9 cellular contexts compared by ENCODE assay signal in genomic region chr19:34985249-34986022, GRCh38. TPM values are rescaled to one million over a fixed set of nuclear protein-coding genes. Genes with fewer than 3 reads are reported as not detected.
DNase-seq lines count a peak whose midpoint lies in the region; ATAC-seq and TF ChIP-seq lines count a peak whose summit lies in the region.
"Had no signal": no experiment of that assay in that cellular context is flagged by ENCODE, and none has a peak within 500 bp of the region (broad histone marks: within the 10 kb centered on the region; RNA-seq: fewer than 3 reads in every experiment).

No MANE protein-coding gene starts in this region.

- 50% methylated on average over 7 of the region's 7 CpGs for WGBS in hepatocyte (ENCODE audit: low lambda C conversion rate, missing lambda C conversion rate)

- H2AFZ ChIP-seq in OCI-LY3 (ENCODE audit: low read depth, low read length) (peak overlapping the region; percentile 55; the same call in 1 of the 2 replicates), hepatocyte (no peak overlapping the region)

- H3K9me3 Mint-ChIP-seq in CD4-positive, CD25-positive, alpha-beta regulatory T cell: peaks cover 0 to 1% (median 0%) of the 10 kb centered on the region in 7 donors
- H3K9me3 Mint-ChIP-seq in endothelial cell (ENCODE audit: unreplicated experiment) (peaks cover 4% of the 10 kb centered on the region), neural crest cell (peaks cover 3% of the 10 kb centered on the region)

- no peaks in the 10 kb centered on the region for H3K36me3 Mint-ChIP-seq in CD4-positive, CD25-positive, alpha-beta regulatory T cell
- H3K36me3 Mint-ChIP-seq in endothelial cell (ENCODE audit: low read depth, unreplicated experiment) (peaks cover 10% of the 10 kb centered on the region), neural crest cell (ENCODE audit: low read depth) (no peaks in the 10 kb centered on the region)

- H3K79me2 ChIP-seq in OCI-LY3 (ENCODE audit: low read length) (no peaks in the 10 kb centered on the region), hepatocyte (no peaks in the 10 kb centered on the region)

- H3K36me3 ChIP-seq in CD4-positive, CD25-positive, alpha-beta regulatory T cell (ENCODE audit: control insufficient read depth, insufficient read depth, low read length): no peaks in the 10 kb centered on the region
- no peaks in the 10 kb centered on the region for H3K36me3 ChIP-seq in OCI-LY3 (replicated peaks; ENCODE audit: low read depth, low read length)
- no peaks in the 10 kb centered on the region for H3K36me3 ChIP-seq in hepatocyte (replicated peaks; ENCODE audit: insufficient read depth, low read depth)

- H3K4me3 ChIP-seq in CD4-positive, CD25-positive, alpha-beta regulatory T cell (ENCODE audit: low read depth, low read length): peak overlapping the region; percentile 35
- H3K4me3 ChIP-seq in OCI-LY3 (ENCODE audit: low read length): no peak overlapping the region
- H3K4me3 ChIP-seq in hepatocyte: no peak overlapping the region

- peak in 1 of 3 donors; percentile 55 for DNase-seq in CD4-positive, CD25-positive, alpha-beta regulatory T cell
- peak; percentile 58 for DNase-seq in endothelial cell (ENCODE audit: low spot score)
- DNase-seq in neural crest cell (ENCODE audit: low read depth, low spot score): no peak
- DNase-seq in hepatocyte (ENCODE audit: low spot score): no peak
- DNase-seq in hippocampal formation (lab: John Stamatoyannopoulos, UW): no peak

- peak overlapping the region; percentile 33 to 64 (median 39) for H3K27ac Mint-ChIP-seq in CD4-positive, CD25-positive, alpha-beta regulatory T cell
- H3K27ac Mint-ChIP-seq in endothelial cell (ENCODE audit: unreplicated experiment) (peak overlapping the region; percentile 98), neural crest cell (ENCODE audit: unreplicated experiment) (peak overlapping the region; percentile 78)

- ATAC-seq in CD4-positive, CD25-positive, alpha-beta regulatory T cell (ENCODE audit: low read depth in 2 of 2): peak; percentile 61 to 62
- ATAC-seq in HG03175 (IDR thresholded peaks at IDR 0.05; ENCODE audit: unreplicated experiment): no peak
- ATAC-seq in GM21367 (IDR thresholded peaks at IDR 0.05; ENCODE audit: unreplicated experiment): no peak

- peaks cover 10% of the 10 kb centered on the region for H3K4me1 ChIP-seq in CD4-positive, CD25-positive, alpha-beta regulatory T cell (ENCODE audit: control insufficient read depth, insufficient read depth, low read length, poor library complexity, severe bottlenecking)
- peaks cover 31% of the 10 kb centered on the region for H3K4me1 ChIP-seq in OCI-LY3 (ENCODE audit: low read length)
- H3K4me1 ChIP-seq in hepatocyte (ENCODE audit: insufficient read depth): no peaks in the 10 kb centered on the region

- H3K4me2 ChIP-seq in OCI-LY3 (ENCODE audit: low read length) (no peak overlapping the region), hepatocyte (no peak overlapping the region)

- no peaks in the 10 kb centered on the region for H3K9me2 ChIP-seq in hepatocyte (replicated peaks; ENCODE audit: insufficient read depth)

- peak overlapping the region; percentile 23 for H3K27ac ChIP-seq in CD4-positive, CD25-positive, alpha-beta regulatory T cell (ENCODE audit: insufficient read depth, low read length, poor library complexity, severe bottlenecking)
- H3K27ac ChIP-seq in OCI-LY3 (ENCODE audit: low read length) (no peak overlapping the region), hepatocyte (no peak overlapping the region)

- no peaks in the 10 kb centered on the region for H3K27me3 ChIP-seq in CD4-positive, CD25-positive, alpha-beta regulatory T cell (ENCODE audit: control insufficient read depth, insufficient read depth, low read length)
- H3K27me3 ChIP-seq in OCI-LY3 (ENCODE audit: low read depth, low read length) (peaks cover 13% of the 10 kb centered on the region; the same call in 1 of the 2 replicates), hepatocyte (no peaks in the 10 kb centered on the region)

- H4K20me1 ChIP-seq in OCI-LY3 (ENCODE audit: insufficient read depth, low read length) (no peaks in the 10 kb centered on the region), hepatocyte (ENCODE audit: insufficient read depth, poor library complexity, severe bottlenecking) (no peaks in the 10 kb centered on the region)

- no peaks in the 10 kb centered on the region for H3K9me3 ChIP-seq in CD4-positive, CD25-positive, alpha-beta regulatory T cell (ENCODE audit: control insufficient read depth in 2 of 2, low read length in 2 of 2)
- H3K9me3 ChIP-seq in OCI-LY3 (ENCODE audit: insufficient read depth, low read length) (peaks cover 3% of the 10 kb centered on the region; the same call in 1 of the 2 replicates), hepatocyte (ENCODE audit: low read depth) (no peaks in the 10 kb centered on the region)

- TF ChIP-seq CTCF in OCI-LY3 (IDR thresholded peaks at IDR 0.05; ENCODE audit: low read depth, low read length) (no peak), endothelial cell (IDR thresholded peaks at IDR 0.05; ENCODE audit: unreplicated experiment) (no peak), neural crest cell (conservative IDR thresholded peaks at IDR 0.05) (no peak), hepatocyte (IDR thresholded peaks at IDR 0.05; ENCODE audit: poor library complexity) (no peak)

- no peak overlapping the region for H3K9ac ChIP-seq in OCI-LY3 (ENCODE audit: low read length)

- H3K4me3 Mint-ChIP-seq in CD4-positive, CD25-positive, alpha-beta regulatory T cell: peak overlapping the region in 2 of 4 donors; percentile 26 to 39
- peak overlapping the region; percentile 87 for H3K4me3 Mint-ChIP-seq in endothelial cell (ENCODE audit: unreplicated experiment)
- no peak overlapping the region for H3K4me3 Mint-ChIP-seq in neural crest cell

- peaks cover 0 to 28% (median 7%) of the 10 kb centered on the region in 4 donors for H3K4me1 Mint-ChIP-seq in CD4-positive, CD25-positive, alpha-beta regulatory T cell
- peaks cover 20% of the 10 kb centered on the region for H3K4me1 Mint-ChIP-seq in endothelial cell (ENCODE audit: unreplicated experiment)
- peaks cover 10% of the 10 kb centered on the region for H3K4me1 Mint-ChIP-seq in neural crest cell

- peaks cover 9% of the 10 kb centered on the region for H3K27me3 Mint-ChIP-seq in CD4-positive, CD25-positive, alpha-beta regulatory T cell
- H3K27me3 Mint-ChIP-seq in endothelial cell (ENCODE audit: unreplicated experiment): peaks cover 3% of the 10 kb centered on the region
- H3K27me3 Mint-ChIP-seq in neural crest cell (ENCODE audit: low read depth): no peaks in the 10 kb centered on the region

RNA-seq across cellular contexts. Expression of gene GRAMD1A, which starts 14.7 kb away (rescaled TPM):
- total RNA-seq in CD4-positive, CD25-positive, alpha-beta regulatory T cell: 179 TPM
- polyA plus RNA-seq in CD4-positive, CD25-positive, alpha-beta regulatory T cell: 10 to 100 TPM; 25.7 to 39.4 (median 32.1) TPM
- 156 TPM for total RNA-seq in endothelial cell (ENCODE audit: unreplicated experiment)
- total RNA-seq in neural crest cell: 100 and 103 TPM in 2 replicates
- 34.8 and 35.4 TPM in 2 replicates for total RNA-seq in hepatocyte
- polyA plus RNA-seq in hepatocyte: 80.2 and 92.4 TPM in 2 replicates

RNA-seq across cellular contexts. Expression of gene ZNF792, which starts 21.4 kb away (rescaled TPM):
- total RNA-seq in CD4-positive, CD25-positive, alpha-beta regulatory T cell: 16.2 TPM
- 10 to 100 TPM; 15.5 to 24.7 (median 19.9) TPM for polyA plus RNA-seq in CD4-positive, CD25-positive, alpha-beta regulatory T cell
- 68.6 TPM for total RNA-seq in endothelial cell (ENCODE audit: unreplicated experiment)
- 7.5 and 8.1 TPM in 2 replicates for total RNA-seq in neural crest cell
- total RNA-seq in hepatocyte: 9.5 and 10.6 TPM in 2 replicates
- 3.5 and 3.6 TPM in 2 replicates for polyA plus RNA-seq in hepatocyte

RNA-seq across cellular contexts. Expression of gene SCN1B, which starts 44.8 kb away (rescaled TPM):
- 2.0 TPM for total RNA-seq in CD4-positive, CD25-positive, alpha-beta regulatory T cell
- under 1 TPM in 3 of 4 donors, not detected in 1; 0.08 to 0.23 (median 0.11) TPM for polyA plus RNA-seq in CD4-positive, CD25-positive, alpha-beta regulatory T cell
- 0.62 TPM for total RNA-seq in endothelial cell (ENCODE audit: unreplicated experiment)
- total RNA-seq in neural crest cell: 1.7 and 1.9 TPM in 2 replicates
- 0.20 and 0.60 TPM in 2 replicates for total RNA-seq in hepatocyte
- 2.5 and 3.1 TPM in 2 replicates for polyA plus RNA-seq in hepatocyte

RNA-seq across cellular contexts. Expression of gene HPN, which starts 56.1 kb away (rescaled TPM):
- not detected for total RNA-seq in CD4-positive, CD25-positive, alpha-beta regulatory T cell
- polyA plus RNA-seq in CD4-positive, CD25-positive, alpha-beta regulatory T cell: under 1 TPM in 2 of 4 donors, not detected in 2; 0.54 to 0.70 TPM
- total RNA-seq in endothelial cell (ENCODE audit: unreplicated experiment) (1.3 TPM), neural crest cell (0.26 and 0.27 TPM in 2 replicates), hepatocyte (150 and 162 TPM in 2 replicates)
- polyA plus RNA-seq in hepatocyte: 206 and 241 TPM in 2 replicates
- total RNA-seq: dermis microvascular lymphatic vessel endothelial cell had no signal

RNA-seq across cellular contexts. Expression of gene ZNF30, which starts 58.7 kb away (rescaled TPM):
- total RNA-seq in CD4-positive, CD25-positive, alpha-beta regulatory T cell: 4.5 TPM
- polyA plus RNA-seq in CD4-positive, CD25-positive, alpha-beta regulatory T cell: 10 to 100 TPM in 1 of 4 donors, 1 to 10 TPM in 3; 3.0 to 15.2 (median 7.7) TPM
- total RNA-seq in endothelial cell (ENCODE audit: unreplicated experiment) (6.9 TPM), neural crest cell (6.2 and 7.2 TPM in 2 replicates), hepatocyte (3.0 and 3.2 TPM in 2 replicates)
- polyA plus RNA-seq in hepatocyte: 1.1 and 1.2 TPM in 2 replicates

Comparison
In these comparisons a context has a peak if more than half of its experiments do, and no peak if none do; other contexts are left out.
1. ATAC-seq: peak in CD4-positive, CD25-positive, alpha-beta regulatory T cell (2 of 2); none in HG03175 (single experiment) and GM21367 (single experiment).
2. H3K27ac Mint-ChIP-seq: peak in every context shown above with its lines; median percentile 98 in endothelial cell; 78 in neural crest cell; 39 in CD4-positive, CD25-positive, alpha-beta regulatory T cell.